In genomic region chr14:23299986-23300686, GRCh38 we compare ENCODE assay signal across 8 cellular contexts. TPM values are rescaled to one million over a fixed set of nuclear protein-coding genes. Genes with fewer than 3 reads are reported as not detected.
DNase-seq lines count a peak whose midpoint lies in the region; ATAC-seq and TF ChIP-seq lines count a peak whose summit lies in the region.

No MANE protein-coding gene starts in this region.

- TF ChIP-seq CTCF in GM12875 (IDR thresholded peaks at IDR 0.05; ENCODE audit: borderline replicate concordance, insufficient read depth, low read depth, low read length) (no peak), SU-DHL-6 (IDR thresholded peaks at IDR 0.05; ENCODE audit: insufficient read depth, low read length, poor library complexity, severe bottlenecking) (peak; percentile 3), fibroblast of the aortic adventitia (IDR thresholded peaks at IDR 0.05; ENCODE audit: insufficient read depth, low read length) (no peak), gastrocnemius medialis (IDR thresholded peaks at IDR 0.05 in 4 of 5, conservative IDR thresholded peaks at IDR 0.05 in 1 of 5) (no peak)

- H2AFZ ChIP-seq in SU-DHL-6 (ENCODE audit: low read depth, low read length, severe bottlenecking), result no peak overlapping the region

- H3F3A ChIP-seq in SU-DHL-6 (ENCODE audit: insufficient read depth), result peaks cover 19% of the 10 kb centered on the region

- H3K36me3 ChIP-seq in SU-DHL-6 (ENCODE audit: low read length) (peaks cover 5% of the 10 kb centered on the region; the same call in 1 of the 2 replicates), gastrocnemius medialis (peaks cover 0 to 33% of the 10 kb centered on the region in 2 donors)

- in situ Hi-C loops in gastrocnemius medialis (cut with MboI; ENCODE audit: low sequenced_read_pairs in 4 of 4), result loop anchor here (25.0 kb wide), 4 partner anchors 188 to 1137 kb away; partner anchors contain the start of genes ABHD4 (in 3 of the 4), DAD1 (in 3 of the 4), CEBPE (in 2 of the 4) and CIROP (in 2 of the 4)

- H4K20me1 ChIP-seq in SU-DHL-6 (ENCODE audit: low read depth, low read length), result no peaks in the 10 kb centered on the region

- peaks cover 25% of the 10 kb centered on the region in 2 donors for H3K4me1 ChIP-seq in gastrocnemius medialis

- H3K9me3 ChIP-seq in SU-DHL-6 (ENCODE audit: insufficient read depth, low read length) (no peaks in the 10 kb centered on the region), gastrocnemius medialis (no peaks in the 10 kb centered on the region)

- no peak for TF ChIP-seq POLR2A in gastrocnemius medialis (IDR thresholded peaks at IDR 0.05)

- H3K27me3 ChIP-seq in SU-DHL-6 (ENCODE audit: low read length) (no peaks in the 10 kb centered on the region), gastrocnemius medialis (no peaks in the 10 kb centered on the region)

- H3K9me2 ChIP-seq in SU-DHL-6 (replicated peaks; ENCODE audit: insufficient read depth, low read length), result no peaks in the 10 kb centered on the region

- H3K4me2 ChIP-seq in SU-DHL-6 (ENCODE audit: low read depth, low read length, poor library complexity, severe bottlenecking), result peak overlapping the region; percentile 66

- ATAC-seq in gastrocnemius medialis (no peak), HG02970 (IDR thresholded peaks at IDR 0.05; ENCODE audit: low FRiP score, unreplicated experiment) (no peak), GM19463 (IDR thresholded peaks at IDR 0.05; ENCODE audit: unreplicated experiment) (no peak), HG03196 (IDR thresholded peaks at IDR 0.05; ENCODE audit: unreplicated experiment) (no peak)

- H3K9ac ChIP-seq in SU-DHL-6 (ENCODE audit: low read length), result peak overlapping the region; percentile 73

- H3K27ac ChIP-seq in SU-DHL-6 (ENCODE audit: low read depth, low read length), result peak overlapping the region; percentile 41
- H3K27ac ChIP-seq in gastrocnemius medialis, result peak overlapping the region; percentile 96 to 99 (median 98)

- intact Hi-C loops in gastrocnemius medialis (cut with DNase I; ENCODE audit: low total_unique reads), result loop anchor here (2.0 to 10.0 kb wide), 5 partner anchors 35 to 705 kb away; partner anchors contain the start of genes ABHD4 and PRMT5

- peaks cover 5% of the 10 kb centered on the region; the same call in 1 of the 2 replicates for H3K79me2 ChIP-seq in SU-DHL-6 (ENCODE audit: insufficient read depth, low read length)

- DNase-seq in fibroblast of the aortic adventitia (ENCODE audit: low read depth), result no peak
- DNase-seq in gastrocnemius medialis, result no peak
- DNase-seq in activated CD8-positive, alpha-beta memory T cell treated with anti-CD3 and anti-CD28 coated beads, Interleukin-2, amount 50 U/mL, for 48 hours, result no peak

- H3K4me3 ChIP-seq in GM12875 (ENCODE audit: low read depth, low read length) (peak overlapping the region; percentile 46), SU-DHL-6 (ENCODE audit: insufficient read depth, low read length, poor library complexity, severe bottlenecking) (peak overlapping the region; percentile 76), fibroblast of the aortic adventitia (ENCODE audit: low read depth, low read length) (peak overlapping the region; percentile 95), gastrocnemius medialis (peak overlapping the region; percentile 65 to 78 (median 71))

RNA-seq across cellular contexts. Expression of gene PPP1R3E, which starts 2.5 kb away (rescaled TPM):
- total RNA-seq in fibroblast of the aortic adventitia (ENCODE audit: low replicate concordance) (6.6 and 10.9 TPM in 2 replicates), gastrocnemius medialis (1 to 10 TPM; 5.9 to 7.9 (median 6.7) TPM)

RNA-seq across cellular contexts. Expression of gene BCL2L2, which starts 6.5 kb away (rescaled TPM):
- total RNA-seq in fibroblast of the aortic adventitia (ENCODE audit: low replicate concordance) (18.5 and 19.9 TPM in 2 replicates), gastrocnemius medialis (10 to 100 TPM; 13.4 to 24.9 (median 23.8) TPM)

RNA-seq across cellular contexts. Expression of gene HOMEZ, which starts 14.2 kb away (rescaled TPM):
- total RNA-seq in fibroblast of the aortic adventitia (ENCODE audit: low replicate concordance) (7.0 and 7.5 TPM in 2 replicates), gastrocnemius medialis (1 to 10 TPM; 7.8 to 10.0 (median 8.4) TPM)

RNA-seq across cellular contexts. Expression of gene PABPN1, which starts 21.1 kb away (rescaled TPM):
- total RNA-seq in fibroblast of the aortic adventitia (ENCODE audit: low replicate concordance) (44.8 and 53.4 TPM in 2 replicates), gastrocnemius medialis (10 to 100 TPM; 15.7 to 32.8 (median 26.6) TPM)

RNA-seq across cellular contexts. Expression of gene SLC22A17, which starts 52.6 kb away (rescaled TPM):
- total RNA-seq in fibroblast of the aortic adventitia (ENCODE audit: low replicate concordance) (9.6 and 13.4 TPM in 2 replicates), gastrocnemius medialis (1 to 10 TPM in 2 of 4 donors, under 1 TPM in 2; 0.68 to 2.7 (median 1.4) TPM)
